In genomic region chr11:27471067-27471587, GRCh38 we compare ENCODE assay signal across 8 cellular contexts. TPM values are rescaled to one million over a fixed set of nuclear protein-coding genes. Genes with fewer than 3 reads are reported as not detected.
DNase-seq lines count a peak whose midpoint lies in the region; ATAC-seq and TF ChIP-seq lines count a peak whose summit lies in the region.

No MANE protein-coding gene starts in this region.

- H3K4me1 ChIP-seq in cardiac muscle cell (ENCODE audit: low read depth), result peaks cover 21% of the 10 kb centered on the region

- TF ChIP-seq CTCF in cardiac muscle cell (IDR thresholded peaks at IDR 0.05; ENCODE audit: low read depth, low read length) (no peak), GM13977 (IDR thresholded peaks at IDR 0.05; ENCODE audit: extremely low read depth, insufficient read depth, missing control alignments) (no peak)

- H3K36me3 Mint-ChIP-seq in activated T-helper 17 cell treated with anti-CD3 and anti-CD28 coated beads, Interleukin-2, amount 50 U/mL, for 72 hours (ENCODE audit: low read depth), result no peaks in the 10 kb centered on the region
- H3K36me3 Mint-ChIP-seq in stimulated activated memory B cell treated with anti-CD40 and anti-IgM and Interleukin-4, amounts not matched to agents 10 μg/mL and 1 μg/mL and 100 μg/mL, for 72 hours, result no peaks in the 10 kb centered on the region

- peak overlapping the region; percentile 85 for H3K4me3 ChIP-seq in cardiac muscle cell

- H3K27me3 ChIP-seq in cardiac muscle cell, result no peaks in the 10 kb centered on the region

- H3K9me3 ChIP-seq in cardiac muscle cell (ENCODE audit: low read depth), result no peaks in the 10 kb centered on the region

- no peak overlapping the region for H3K27ac Mint-ChIP-seq in activated T-helper 17 cell treated with anti-CD3 and anti-CD28 coated beads, Interleukin-2, amount 50 U/mL, for 72 hours
- no peak overlapping the region for H3K27ac Mint-ChIP-seq in stimulated activated memory B cell treated with anti-CD40 and anti-IgM and Interleukin-4, amounts not matched to agents 10 μg/mL and 1 μg/mL and 100 μg/mL, for 72 hours

- peak overlapping the region; percentile 61 for H3K4me3 Mint-ChIP-seq in activated T-helper 17 cell treated with anti-CD3 and anti-CD28 coated beads, Interleukin-2, amount 50 U/mL, for 72 hours
- peak overlapping the region; percentile 85 for H3K4me3 Mint-ChIP-seq in stimulated activated memory B cell treated with anti-CD40 and anti-IgM and Interleukin-4, amounts not matched to agents 10 μg/mL and 1 μg/mL and 100 μg/mL, for 72 hours

- intact Hi-C loops in left cardiac atrium (cut with DNase I), result loop anchor here in 1 of 2 donors (10.0 kb wide), 1 partner anchor 106 kb away; the partner anchor contains the start of gene CCDC34

- H3K27me3 Mint-ChIP-seq in activated T-helper 17 cell treated with anti-CD3 and anti-CD28 coated beads, Interleukin-2, amount 50 U/mL, for 72 hours, result peaks cover 15% of the 10 kb centered on the region
- no peaks in the 10 kb centered on the region for H3K27me3 Mint-ChIP-seq in stimulated activated memory B cell treated with anti-CD40 and anti-IgM and Interleukin-4, amounts not matched to agents 10 μg/mL and 1 μg/mL and 100 μg/mL, for 72 hours

- peak in 1 of 2 donors; percentile 41 for DNase-seq in cardiac muscle cell (ENCODE audit: low read depth in 1 of 2, low spot score in 1 of 2)
- no peak for DNase-seq in left cardiac atrium
- peak; percentile 10 for DNase-seq in iPS-NIHi7 (ENCODE audit: extremely low spot score)
- no peak for DNase-seq in stimulated activated CD4-positive, alpha-beta T cell treated with anti-CD3 and anti-CD28 coated beads, Interleukin-12 subunit alpha, Interleukin-12 subunit beta, amount 100 ng/mL, for 4 hours
- DNase-seq in GM13977 (ENCODE audit: low spot score), result no peak

- H3K36me3 ChIP-seq in cardiac muscle cell, result no peaks in the 10 kb centered on the region

- H3K4me1 Mint-ChIP-seq in activated T-helper 17 cell treated with anti-CD3 and anti-CD28 coated beads, Interleukin-2, amount 50 U/mL, for 72 hours, result peaks cover 5% of the 10 kb centered on the region
- peaks cover 23% of the 10 kb centered on the region for H3K4me1 Mint-ChIP-seq in stimulated activated memory B cell treated with anti-CD40 and anti-IgM and Interleukin-4, amounts not matched to agents 10 μg/mL and 1 μg/mL and 100 μg/mL, for 72 hours

- ATAC-seq in left cardiac atrium, result no peak
- no peak for ATAC-seq in activated T-helper 17 cell treated with anti-CD3 and anti-CD28 coated beads, Interleukin-2, amount 50 U/mL, for 72 hours (replicated peaks)
- ATAC-seq in stimulated activated memory B cell treated with anti-CD40 and anti-IgM and Interleukin-4, amounts not matched to agents 10 μg/mL and 1 μg/mL and 100 μg/mL, for 72 hours, result no peak
- ATAC-seq in HG02798 (IDR thresholded peaks at IDR 0.05; ENCODE audit: poor library complexity, unreplicated experiment), result no peak

- in situ Hi-C loops in GM13977 (cut with MboI; ENCODE audit: low pct_unique_long_range_greater_than_20kb, low sequenced_read_pairs, unreplicated experiment), result no loop called here

- H3K27ac ChIP-seq in cardiac muscle cell, result peak overlapping the region; percentile 98

- no peaks in the 10 kb centered on the region for H3K9me3 Mint-ChIP-seq in activated T-helper 17 cell treated with anti-CD3 and anti-CD28 coated beads, Interleukin-2, amount 50 U/mL, for 72 hours
- H3K9me3 Mint-ChIP-seq in stimulated activated memory B cell treated with anti-CD40 and anti-IgM and Interleukin-4, amounts not matched to agents 10 μg/mL and 1 μg/mL and 100 μg/mL, for 72 hours, result no peaks in the 10 kb centered on the region

RNA-seq across cellular contexts. Expression of gene LGR4, which starts 1.5 kb away (rescaled TPM):
- 84.2 and 89.3 TPM in 2 replicates for total RNA-seq in cardiac muscle cell
- polyA plus RNA-seq in cardiac muscle cell, result 52.4 and 66.1 TPM in 2 replicates
- 10 to 100 TPM; 29.0 to 33.3 TPM for total RNA-seq in left cardiac atrium
- 1 to 10 TPM in 1 of 2 donors, under 1 TPM in 1; 0.24 to 1.4 TPM for total RNA-seq in activated T-helper 17 cell treated with anti-CD3 and anti-CD28 coated beads, Interleukin-2, amount 50 U/mL, for 72 hours

RNA-seq across cellular contexts. Expression of gene LIN7C, which starts 35.4 kb away (rescaled TPM):
- total RNA-seq in cardiac muscle cell (13.6 and 18.8 TPM in 2 replicates), left cardiac atrium (10 to 100 TPM; 15.4 to 24.2 TPM)
- polyA plus RNA-seq in cardiac muscle cell, result 13.1 and 30.1 TPM in 2 replicates
- total RNA-seq in activated T-helper 17 cell treated with anti-CD3 and anti-CD28 coated beads, Interleukin-2, amount 50 U/mL, for 72 hours, result 10 to 100 TPM; 19.8 to 24.7 TPM

Comparison
In these comparisons a context has a peak if more than half of its experiments do, and no peak if none do; other contexts are left out.
1. RNA of gene LGR4, which starts 1.5 kb away (total RNA-seq): 84.2 to 89.3 TPM in cardiac muscle cell and 29.0 to 33.3 TPM in left cardiac atrium; 0.24 to 1.4 TPM in activated T-helper 17 cell treated with anti-CD3 and anti-CD28 coated beads, Interleukin-2, amount 50 U/mL, for 72 hours; every median in the first group is over 10 times any median in the second.